In the genomic region with DNA sequence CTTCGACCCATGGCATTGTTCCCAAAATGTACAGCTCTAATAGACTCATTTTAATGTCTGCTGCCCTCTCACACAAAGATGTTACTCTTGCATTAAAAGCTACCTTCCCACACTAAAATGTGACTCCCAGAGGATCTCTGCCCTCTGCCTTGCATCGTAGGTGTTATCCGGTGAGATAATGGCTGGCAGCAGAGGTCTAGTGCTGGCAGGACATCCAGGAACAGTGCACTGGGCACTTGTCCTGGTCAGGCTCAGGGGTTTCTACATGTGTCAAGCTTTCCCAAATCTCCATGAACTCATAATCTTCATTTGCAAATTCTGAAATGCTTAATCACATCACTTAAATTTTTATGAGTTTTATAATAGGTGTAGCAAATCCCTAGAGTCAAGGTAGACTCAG, we compare ENCODE assay signal across 23 cellular contexts.
"Had no signal": no experiment of that assay in that cellular context is flagged by ENCODE, and none has a peak within 500 bp of the region (broad histone marks: within the 10 kb centered on the region; RNA-seq: fewer than 3 reads in every experiment).

No MANE protein-coding gene starts in this region.

- H3K4me1 Mint-ChIP-seq: memory B cell; natural killer cell; stimulated activated effector memory CD8-positive, alpha-beta T cell treated with anti-CD3 and anti-CD28 coated beads, Interleukin-12 subunit alpha, Interleukin-12 subunit beta, amount 100 ng/mL, for 72 hours had no signal

- H3K36me3 ChIP-seq: esophagus squamous epithelium, neutrophil, pancreas, stomach, thyroid gland, vagina had no signal

- H3K4me1 ChIP-seq: esophagus squamous epithelium, pancreas, stomach, thyroid gland, vagina had no signal

- H3K4me3 Mint-ChIP-seq: effector memory CD8-positive, alpha-beta T cell; memory B cell; natural killer cell; stimulated activated effector memory CD8-positive, alpha-beta T cell treated with anti-CD3 and anti-CD28 coated beads, Interleukin-12 subunit alpha, Interleukin-12 subunit beta, amount 100 ng/mL, for 72 hours had no signal

- H3K4me3 ChIP-seq: esophagus squamous epithelium, hepatocyte, lung, pancreas, smooth muscle cell, stomach, thyroid gland, vagina had no signal

- H3K27me3 ChIP-seq: esophagus squamous epithelium, hepatocyte, neutrophil, pancreas, stomach, thyroid gland, vagina had no signal

- H3K27me3 Mint-ChIP-seq: effector memory CD8-positive, alpha-beta T cell; memory B cell; progenitor cell of endocrine pancreas had no signal

- H3K27ac Mint-ChIP-seq: effector memory CD8-positive, alpha-beta T cell; memory B cell; natural killer cell; progenitor cell of endocrine pancreas; stimulated activated effector memory CD8-positive, alpha-beta T cell treated with anti-CD3 and anti-CD28 coated beads, Interleukin-12 subunit alpha, Interleukin-12 subunit beta, amount 100 ng/mL, for 72 hours had no signal

- H3K9me3 ChIP-seq: esophagus squamous epithelium, neutrophil, pancreas, stomach, thyroid gland, vagina had no signal

- H2AFZ ChIP-seq: hepatocyte had no signal

- ATAC-seq: effector memory CD8-positive, alpha-beta T cell; natural killer cell; pancreas; sciatic nerve; stimulated activated effector memory CD8-positive, alpha-beta T cell treated with anti-CD3 and anti-CD28 coated beads, Interleukin-12 subunit alpha, Interleukin-12 subunit beta, amount 100 ng/mL, for 72 hours had no signal

- H3K36me3 Mint-ChIP-seq: memory B cell; natural killer cell; stimulated activated effector memory CD8-positive, alpha-beta T cell treated with anti-CD3 and anti-CD28 coated beads, Interleukin-12 subunit alpha, Interleukin-12 subunit beta, amount 100 ng/mL, for 72 hours had no signal

- DNase-seq: cortex of kidney; effector memory CD8-positive, alpha-beta T cell; erythroblast; esophagus squamous epithelium; left cardiac atrium; natural killer cell; pancreas; stimulated activated CD4-positive, alpha-beta T cell treated with anti-CD3 and anti-CD28 coated beads, Interleukin-12 subunit alpha, Interleukin-12 subunit beta, amount 100 ng/mL, for 4 hours; stimulated activated CD4-positive, alpha-beta T cell treated with anti-CD3 and anti-CD28 coated beads, Interleukin-1b, Interleukin-23, amount 100 ng/mL, for 48 hours; stimulated activated CD4-positive, alpha-beta T cell treated with anti-CD3 and anti-CD28 coated beads, Interleukin-4, amount 100 ng/mL, for 1 hour; stimulated activated naive CD4-positive, alpha-beta T cell treated with Interleukin-2 at 50 U/mL for 16 hours; stomach; thyroid gland; trophoblast cell had no signal

- H3K4me2 ChIP-seq: hepatocyte, smooth muscle cell had no signal

- H3K9me3 Mint-ChIP-seq: memory B cell had no signal

- H3K27ac ChIP-seq: esophagus squamous epithelium, hepatocyte, neutrophil, pancreas, stomach, thyroid gland, vagina had no signal
